ENCODE assay signal across 1 cellular context in the genomic region with DNA sequence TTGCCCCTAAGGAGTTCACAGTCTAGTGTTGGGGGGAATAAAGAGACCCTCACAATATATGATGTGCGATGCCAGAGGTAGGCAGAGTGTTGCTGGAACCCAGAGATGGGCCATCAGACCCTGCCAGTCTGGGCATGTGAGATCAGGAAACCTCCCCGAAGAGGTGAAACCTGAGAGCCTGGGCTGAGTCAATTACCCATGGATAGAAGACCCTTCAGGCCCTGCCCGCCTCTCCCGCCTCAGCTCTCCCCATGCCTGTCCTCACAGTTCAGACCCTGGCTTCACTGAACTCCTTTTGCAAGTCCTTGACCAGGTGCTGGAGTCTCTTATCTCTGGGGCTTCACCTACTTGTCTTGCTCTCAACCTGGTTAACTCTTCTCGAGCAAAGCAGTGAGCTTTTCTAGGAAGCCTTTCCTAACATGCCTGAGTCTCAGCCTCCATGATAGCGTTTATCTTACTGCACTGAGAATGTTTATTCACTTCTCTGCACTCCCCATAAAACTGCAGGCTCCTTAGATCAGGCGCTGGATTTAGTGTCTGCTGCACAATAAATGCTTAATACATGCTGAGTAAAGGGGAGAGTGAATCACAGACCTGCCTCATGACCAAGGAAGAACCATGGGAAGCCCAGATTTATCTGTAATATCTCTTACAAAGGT.
TF ChIP-seq lines count a peak whose summit lies in the region.

No MANE protein-coding gene starts in this region.

TF ChIP-seq in GM23338, 12 proteins besides CTCF, POLR2A, EP300 and RAD21:
- TF ChIP-seq CREB1 (CRISPR knock-in tag; IDR thresholded peaks at IDR 0.05; ENCODE audit: low read depth), result no peak
